In the genomic region with DNA sequence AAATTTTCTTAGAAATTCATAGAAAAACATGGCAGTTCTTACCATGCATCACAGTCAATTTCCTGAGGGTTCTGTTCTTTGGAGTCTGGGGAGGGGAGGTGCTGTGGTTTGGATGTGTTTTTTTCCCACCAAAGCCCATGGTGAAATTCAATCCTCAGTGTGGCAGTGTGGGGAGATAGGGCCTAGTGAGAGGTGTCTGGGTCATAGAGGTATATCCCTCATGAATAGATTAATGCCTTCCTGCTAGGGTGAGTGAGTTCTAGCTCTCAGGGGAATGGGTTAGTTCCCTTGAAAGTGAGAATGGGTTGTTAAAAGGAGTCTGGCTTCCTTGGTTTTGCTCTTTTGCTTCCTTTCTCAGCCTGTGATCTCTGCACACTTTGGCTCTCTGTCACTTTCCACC, we compare ENCODE assay signal across 29 cellular contexts.
"Had no signal": no experiment of that assay in that cellular context is flagged by ENCODE, and none has a peak within 500 bp of the region (broad histone marks: within the 10 kb centered on the region; RNA-seq: fewer than 3 reads in every experiment).

No MANE protein-coding gene starts in this region.

- H3K4me1 Mint-ChIP-seq: stimulated activated effector memory CD8-positive, alpha-beta T cell treated with anti-CD3 and anti-CD28 coated beads, Interleukin-12 subunit alpha, Interleukin-12 subunit beta, amount 100 ng/mL, for 72 hours; stimulated activated memory B cell treated with anti-CD40 and anti-IgM and Interleukin-4, amounts not matched to agents 10 μg/mL and 1 μg/mL and 100 μg/mL, for 72 hours; stimulated activated naive B cell treated with anti-CD40 and anti-IgM and Interleukin-4, amounts not matched to agents 10 μg/mL and 1 μg/mL and 100 μg/mL, for 72 hours; stimulated activated naive CD8-positive, alpha-beta T cell treated with anti-CD3 and anti-CD28 coated beads, Interleukin-15, amount 100 ng/mL, for 72 hours had no signal

- H3K4me1 ChIP-seq: stomach, suprapubic skin, testis, thyroid gland, tibial artery, tibial nerve, transverse colon, upper lobe of left lung, upper lobe of right lung, uterus, vagina had no signal

- ATAC-seq: stimulated activated effector memory CD8-positive, alpha-beta T cell treated with anti-CD3 and anti-CD28 coated beads, Interleukin-12 subunit alpha, Interleukin-12 subunit beta, amount 100 ng/mL, for 72 hours; stimulated activated memory B cell treated with anti-CD40 and anti-IgM and Interleukin-4, amounts not matched to agents 10 μg/mL and 1 μg/mL and 100 μg/mL, for 72 hours; stimulated activated naive B cell treated with anti-CD40 and anti-IgM and Interleukin-4, amounts not matched to agents 10 μg/mL and 1 μg/mL and 100 μg/mL, for 72 hours; stimulated activated naive CD8-positive, alpha-beta T cell treated with anti-CD3 and anti-CD28 coated beads, Interleukin-15, amount 100 ng/mL, for 72 hours; stimulated activated naive CD8-positive, alpha-beta T cell treated with anti-CD3 and anti-CD28 coated beads, Interleukin-15, Interleukin-2, amounts not matched to agents 100 U/mL and 50 U/mL, for 24 hours; upper lobe of right lung had no signal

- FAIRE-seq: urothelium cell line had no signal

- H3K36me3 Mint-ChIP-seq: stimulated activated effector memory CD8-positive, alpha-beta T cell treated with anti-CD3 and anti-CD28 coated beads, Interleukin-12 subunit alpha, Interleukin-12 subunit beta, amount 100 ng/mL, for 72 hours; stimulated activated memory B cell treated with anti-CD40 and anti-IgM and Interleukin-4, amounts not matched to agents 10 μg/mL and 1 μg/mL and 100 μg/mL, for 72 hours; stimulated activated naive B cell treated with anti-CD40 and anti-IgM and Interleukin-4, amounts not matched to agents 10 μg/mL and 1 μg/mL and 100 μg/mL, for 72 hours; type B pancreatic cell had no signal

- H3K9me3 ChIP-seq: stomach, suprapubic skin, testis, thoracic aorta, thyroid gland, tibial artery, tibial nerve, transverse colon, upper lobe of left lung, upper lobe of right lung, uterus, vagina had no signal

- H3K27ac Mint-ChIP-seq: stimulated activated effector memory CD8-positive, alpha-beta T cell treated with anti-CD3 and anti-CD28 coated beads, Interleukin-12 subunit alpha, Interleukin-12 subunit beta, amount 100 ng/mL, for 72 hours; stimulated activated memory B cell treated with anti-CD40 and anti-IgM and Interleukin-4, amounts not matched to agents 10 μg/mL and 1 μg/mL and 100 μg/mL, for 72 hours; stimulated activated naive B cell treated with anti-CD40 and anti-IgM and Interleukin-4, amounts not matched to agents 10 μg/mL and 1 μg/mL and 100 μg/mL, for 72 hours; stimulated activated naive CD8-positive, alpha-beta T cell treated with anti-CD3 and anti-CD28 coated beads, Interleukin-15, amount 100 ng/mL, for 72 hours; stimulated activated naive CD8-positive, alpha-beta T cell treated with anti-CD3 and anti-CD28 coated beads, Interleukin-15, Interleukin-2, amounts not matched to agents 100 ng/mL and 50 ng/mL, for 24 hours; type B pancreatic cell had no signal

- H3K36me3 ChIP-seq: stomach, suprapubic skin, thoracic aorta, thyroid gland, tibial artery, tibial nerve, transverse colon, upper lobe of left lung, upper lobe of right lung, uterus, vagina had no signal

- H3K27ac ChIP-seq: stomach, suprapubic skin, testis, thoracic aorta, thyroid gland, tibial artery, tibial nerve, transverse colon, upper lobe of left lung, upper lobe of right lung, uterus, vagina had no signal

- H3K27me3 ChIP-seq: stomach, suprapubic skin, testis, thyroid gland, tibial artery, tibial nerve, transverse colon, upper lobe of left lung, upper lobe of right lung, uterus, vagina had no signal

- H3K4me3 Mint-ChIP-seq: stimulated activated effector memory CD8-positive, alpha-beta T cell treated with anti-CD3 and anti-CD28 coated beads, Interleukin-12 subunit alpha, Interleukin-12 subunit beta, amount 100 ng/mL, for 72 hours; stimulated activated memory B cell treated with anti-CD40 and anti-IgM and Interleukin-4, amounts not matched to agents 10 μg/mL and 1 μg/mL and 100 μg/mL, for 72 hours; stimulated activated naive B cell treated with anti-CD40 and anti-IgM and Interleukin-4, amounts not matched to agents 10 μg/mL and 1 μg/mL and 100 μg/mL, for 72 hours; stimulated activated naive CD8-positive, alpha-beta T cell treated with anti-CD3 and anti-CD28 coated beads, Interleukin-15, amount 100 ng/mL, for 72 hours; stimulated activated naive CD8-positive, alpha-beta T cell treated with anti-CD3 and anti-CD28 coated beads, Interleukin-15, Interleukin-2, amounts not matched to agents 100 ng/mL and 50 ng/mL, for 24 hours; type B pancreatic cell had no signal

- H3K9me3 Mint-ChIP-seq: stimulated activated naive CD8-positive, alpha-beta T cell treated with anti-CD3 and anti-CD28 coated beads, Interleukin-15, amount 100 ng/mL, for 72 hours; stimulated activated naive CD8-positive, alpha-beta T cell treated with anti-CD3 and anti-CD28 coated beads, Interleukin-15, Interleukin-2, amounts not matched to agents 100 ng/mL and 50 ng/mL, for 24 hours; type B pancreatic cell had no signal

- DNase-seq: stimulated activated CD4-positive, alpha-beta T cell treated with anti-CD3 and anti-CD28 coated beads, Interleukin-2, amount 100 ng/mL, for 48 hours; stimulated activated CD4-positive, alpha-beta T cell treated with anti-CD3 and anti-CD28 coated beads, Interleukin-4, amount 100 ng/mL, for 1 hour; stimulated activated CD4-positive, alpha-beta T cell treated with anti-CD3 and anti-CD28 coated beads, Interleukin-4, amount 100 ng/mL, for 24 hours; stimulated activated CD4-positive, alpha-beta T cell treated with anti-CD3 and anti-CD28 coated beads, Interleukin-4, amount 100 ng/mL, for 4 hours; stimulated activated CD8-positive, alpha-beta memory T cell treated with anti-CD3 and anti-CD28 coated beads, Interleukin-4, amount 100 ng/mL, for 48 hours; stimulated activated naive B cell treated with anti-CD40 and anti-IgM and Interleukin-4, amounts not matched to agents 10 μg/mL and 1 μg/mL and 100 μg/mL, for 72 hours; stimulated activated naive CD4-positive, alpha-beta T cell; stimulated activated naive CD4-positive, alpha-beta T cell treated with Interleukin-2 at 50 U/mL for 16 hours; stimulated activated naive CD8-positive, alpha-beta T cell treated with anti-CD3 and anti-CD28 coated beads, Interleukin-15, amount 100 ng/mL, for 72 hours; stimulated activated naive CD8-positive, alpha-beta T cell treated with anti-CD3 and anti-CD28 coated beads, Interleukin-15, Interleukin-2, amounts not matched to agents 100 U/mL and 50 U/mL, for 24 hours; stomach; substantia nigra; testis; thyroid gland; tibial artery; transverse colon; trophoblast cell; upper lobe of left lung; upper lobe of right lung; uterus had no signal

- H3K4me3 ChIP-seq: stomach, suprapubic skin, testis, thoracic aorta, thyroid gland, tibial artery, tibial nerve, transverse colon, upper lobe of left lung, upper lobe of right lung, uterus, vagina had no signal
